Comparison of ENCODE assay signal across 26 cellular contexts in the genomic region with DNA sequence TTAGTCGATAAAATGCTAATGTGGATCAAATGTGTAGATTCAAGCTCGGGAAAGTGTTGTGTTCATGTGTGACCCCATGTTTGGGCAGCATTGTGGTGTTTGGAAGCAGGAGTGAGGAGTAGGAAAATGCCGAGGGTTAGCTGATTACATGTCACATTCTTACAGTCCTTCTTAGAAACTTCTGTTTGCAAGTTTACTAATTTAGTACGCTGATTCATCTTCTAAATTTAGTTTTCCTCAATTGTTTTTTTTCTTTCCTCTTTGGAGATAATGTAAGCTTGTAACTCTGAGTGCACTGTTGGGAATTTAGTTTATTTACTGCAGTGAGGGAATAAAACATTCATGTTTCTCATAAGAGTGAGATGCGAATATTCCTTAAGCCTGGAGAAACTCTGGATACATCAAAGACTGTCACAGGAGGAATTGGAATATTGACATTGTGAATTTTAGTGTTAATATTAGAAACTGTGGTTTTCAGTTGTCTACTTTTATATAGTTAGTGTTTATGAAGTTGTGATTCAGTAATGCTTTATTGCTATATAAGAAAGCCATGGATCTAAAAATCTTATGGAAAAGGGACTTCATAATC.
DNase-seq lines count a peak whose midpoint lies in the region; ATAC-seq and TF ChIP-seq lines count a peak whose summit lies in the region.
"Had no signal": no experiment of that assay in that cellular context is flagged by ENCODE, and none has a peak within 500 bp of the region (broad histone marks: within the 10 kb centered on the region; RNA-seq: fewer than 3 reads in every experiment).

No MANE protein-coding gene starts in this region.

- peak overlapping the region; percentile 46 for H3K27ac Mint-ChIP-seq in HFFc6
- H3K27ac Mint-ChIP-seq in chondrocyte (ENCODE audit: unreplicated experiment): peak overlapping the region; percentile 42
- H3K27ac Mint-ChIP-seq: activated CD4-positive, alpha-beta T cell treated with anti-CD3 and anti-CD28 coated beads, Interleukin-2, amount 10 ng/mL, durations not matched to agents 7 days and 5 days; activated naive CD8-positive, alpha-beta T cell treated with anti-CD3 and anti-CD28 coated beads, Interleukin-2, amount 10 ng/mL, durations not matched to agents 7 days and 5 days; activated T-cell treated with anti-CD3 and anti-CD28 coated beads, Interleukin-2, amount 50 U/mL, for 24 hours; nephron had no signal

- ATAC-seq in left ventricle myocardium superior (peak; percentile 64), HG02981 (IDR thresholded peaks at IDR 0.05; ENCODE audit: unreplicated experiment) (no peak)
- ATAC-seq: esophagus mucosa; Panc1; stimulated activated naive CD8-positive, alpha-beta T cell treated with anti-CD3 and anti-CD28 coated beads, Interleukin-15, Interleukin-2, amounts not matched to agents 100 U/mL and 50 U/mL, for 24 hours had no signal

- H3K4me3 Mint-ChIP-seq in HFFc6 (peak overlapping the region; percentile 29; the same call in 1 of the 2 replicates), chondrocyte (ENCODE audit: unreplicated experiment) (no peak overlapping the region)
- H3K4me3 Mint-ChIP-seq: activated CD4-positive, alpha-beta T cell treated with anti-CD3 and anti-CD28 coated beads, Interleukin-2, amount 10 ng/mL, durations not matched to agents 7 days and 5 days; activated naive CD8-positive, alpha-beta T cell treated with anti-CD3 and anti-CD28 coated beads, Interleukin-2, amount 10 ng/mL, durations not matched to agents 7 days and 5 days; activated T-cell treated with anti-CD3 and anti-CD28 coated beads, Interleukin-2, amount 50 U/mL, for 24 hours; nephron had no signal

- no peaks in the 10 kb centered on the region for H3K9me3 ChIP-seq in tibial artery

- in situ Hi-C loops in G401 (cut with HindIII; ENCODE audit: low sequenced_read_pairs): no loop called here

- DNase-seq in HFFc6 (peak; percentile 19), chondrocyte (ENCODE audit: low spot score) (no peak), left ventricle myocardium superior (no peak), tibial artery (no peak), G401 (ENCODE audit: low spot score) (no peak)
- no peak for DNase-seq in activated CD4-positive, CD25-positive, alpha-beta regulatory T cell (lab: John Stamatoyannopoulos, UW)
- DNase-seq: activated CD4-positive, alpha-beta T cell treated with anti-CD3 and anti-CD28 coated beads, Interleukin-2, amount 10 ng/mL, durations not matched to agents 7 days and 5 days; activated effector memory CD4-positive, alpha-beta T cell treated with anti-CD3 and anti-CD28 coated beads, Interleukin-2, amount 50 U/mL, for 16 hours; activated naive CD8-positive, alpha-beta T cell treated with anti-CD3 and anti-CD28 coated beads, Interleukin-2, amount 10 ng/mL, durations not matched to agents 7 days and 5 days; activated T-cell treated with anti-CD3 and anti-CD28 coated beads, Interleukin-2, amount 50 U/mL, for 24 hours; caudate nucleus; foreskin melanocyte; H7; Kasumi-1; NCI-H1436 treated with DMSO at 0.1 percent for 48 hours; NCI-H345; NCI-H748 treated with DMSO at 0.1 percent for 48 hours; stimulated activated naive CD8-positive, alpha-beta T cell treated with anti-CD3 and anti-CD28 coated beads, Interleukin-15, Interleukin-2, amounts not matched to agents 100 U/mL and 50 U/mL, for 24 hours; SW 1271; T1000; WERI-Rb-1 had no signal

- H3K36me3 Mint-ChIP-seq in HFFc6 (ENCODE audit: low read depth) (0 out of 2 replicates have a peak, but pooled peaks cover 3% of the 10 kb centered on the region), chondrocyte (ENCODE audit: low read depth) (peaks cover 16% of the 10 kb centered on the region)

- intact Hi-C loops in left ventricle myocardium superior (cut with micrococcal nuclease): no loop called here
- intact Hi-C loops in tibial artery (cut with DNase I; ENCODE audit: low total_unique reads): no loop called here

- peaks cover 0 to 90% (median 21%) of the 10 kb centered on the region in 4 donors for H3K4me1 ChIP-seq in tibial artery

- H3K27me3 Mint-ChIP-seq in HFFc6 (ENCODE audit: insufficient read depth) (no peaks in the 10 kb centered on the region), chondrocyte (ENCODE audit: low read depth) (no peaks in the 10 kb centered on the region)
- H3K27me3 Mint-ChIP-seq: activated CD4-positive, alpha-beta T cell treated with anti-CD3 and anti-CD28 coated beads, Interleukin-2, amount 10 ng/mL, durations not matched to agents 7 days and 5 days; activated naive CD8-positive, alpha-beta T cell treated with anti-CD3 and anti-CD28 coated beads, Interleukin-2, amount 10 ng/mL, durations not matched to agents 7 days and 5 days; activated T-cell treated with anti-CD3 and anti-CD28 coated beads, Interleukin-2, amount 50 U/mL, for 24 hours had no signal

- no peaks in the 10 kb centered on the region for H3K27me3 ChIP-seq in tibial artery

- no peaks in the 10 kb centered on the region for H3K36me3 ChIP-seq in tibial artery
- H3K36me3 ChIP-seq: WERI-Rb-1 had no signal

- no peak overlapping the region for H3K4me3 ChIP-seq in tibial artery
- H3K4me3 ChIP-seq: smooth muscle cell had no signal

- TF ChIP-seq CTCF in HFFc6 (IDR thresholded peaks at IDR 0.05) (no peak), chondrocyte (IDR thresholded peaks at IDR 0.05) (no peak), tibial artery (IDR thresholded peaks at IDR 0.05) (no peak)

- peak overlapping the region; percentile 58 to 71 for H3K27ac ChIP-seq in tibial artery
- H3K27ac ChIP-seq: WERI-Rb-1 had no signal

- H3K4me1 Mint-ChIP-seq in HFFc6 (ENCODE audit: low read depth) (peaks cover 38% of the 10 kb centered on the region), chondrocyte (ENCODE audit: low read depth) (peaks cover 24% of the 10 kb centered on the region)

- no peaks in the 10 kb centered on the region for H3K9me3 Mint-ChIP-seq in HFFc6
- no peaks in the 10 kb centered on the region for H3K9me3 Mint-ChIP-seq in chondrocyte (ENCODE audit: low read depth)
- H3K9me3 Mint-ChIP-seq: activated CD4-positive, alpha-beta T cell treated with anti-CD3 and anti-CD28 coated beads, Interleukin-2, amount 10 ng/mL, durations not matched to agents 7 days and 5 days; activated naive CD8-positive, alpha-beta T cell treated with anti-CD3 and anti-CD28 coated beads, Interleukin-2, amount 10 ng/mL, durations not matched to agents 7 days and 5 days; activated T-cell treated with anti-CD3 and anti-CD28 coated beads, Interleukin-2, amount 50 U/mL, for 24 hours; nephron had no signal
